Comparison of ENCODE assay signal across 1 cellular context in genomic region chr13:99984134-99984462, GRCh38.
TF ChIP-seq lines count a peak whose summit lies in the region.

No MANE protein-coding gene starts in this region.

TF ChIP-seq in HepG2, 621 proteins besides CTCF, POLR2A, EP300 and RAD21:
- no peak for TF ChIP-seq DNMT1 (CRISPR knock-in tag; IDR thresholded peaks at IDR 0.05)
- no peak for TF ChIP-seq SKI (IDR thresholded peaks at IDR 0.05; ENCODE audit: partially characterized antibody)
- no peak for TF ChIP-seq HBP1 (CRISPR knock-in tag; IDR thresholded peaks at IDR 0.05; ENCODE audit: low read depth)
- no peak for TF ChIP-seq ZFP90 (CRISPR knock-in tag; IDR thresholded peaks at IDR 0.05; ENCODE audit: borderline replicate concordance)
- TF ChIP-seq THYN1 (CRISPR knock-in tag; IDR thresholded peaks at IDR 0.05; ENCODE audit: borderline replicate concordance, low read depth), result no peak
- TF ChIP-seq, protein P1, sequence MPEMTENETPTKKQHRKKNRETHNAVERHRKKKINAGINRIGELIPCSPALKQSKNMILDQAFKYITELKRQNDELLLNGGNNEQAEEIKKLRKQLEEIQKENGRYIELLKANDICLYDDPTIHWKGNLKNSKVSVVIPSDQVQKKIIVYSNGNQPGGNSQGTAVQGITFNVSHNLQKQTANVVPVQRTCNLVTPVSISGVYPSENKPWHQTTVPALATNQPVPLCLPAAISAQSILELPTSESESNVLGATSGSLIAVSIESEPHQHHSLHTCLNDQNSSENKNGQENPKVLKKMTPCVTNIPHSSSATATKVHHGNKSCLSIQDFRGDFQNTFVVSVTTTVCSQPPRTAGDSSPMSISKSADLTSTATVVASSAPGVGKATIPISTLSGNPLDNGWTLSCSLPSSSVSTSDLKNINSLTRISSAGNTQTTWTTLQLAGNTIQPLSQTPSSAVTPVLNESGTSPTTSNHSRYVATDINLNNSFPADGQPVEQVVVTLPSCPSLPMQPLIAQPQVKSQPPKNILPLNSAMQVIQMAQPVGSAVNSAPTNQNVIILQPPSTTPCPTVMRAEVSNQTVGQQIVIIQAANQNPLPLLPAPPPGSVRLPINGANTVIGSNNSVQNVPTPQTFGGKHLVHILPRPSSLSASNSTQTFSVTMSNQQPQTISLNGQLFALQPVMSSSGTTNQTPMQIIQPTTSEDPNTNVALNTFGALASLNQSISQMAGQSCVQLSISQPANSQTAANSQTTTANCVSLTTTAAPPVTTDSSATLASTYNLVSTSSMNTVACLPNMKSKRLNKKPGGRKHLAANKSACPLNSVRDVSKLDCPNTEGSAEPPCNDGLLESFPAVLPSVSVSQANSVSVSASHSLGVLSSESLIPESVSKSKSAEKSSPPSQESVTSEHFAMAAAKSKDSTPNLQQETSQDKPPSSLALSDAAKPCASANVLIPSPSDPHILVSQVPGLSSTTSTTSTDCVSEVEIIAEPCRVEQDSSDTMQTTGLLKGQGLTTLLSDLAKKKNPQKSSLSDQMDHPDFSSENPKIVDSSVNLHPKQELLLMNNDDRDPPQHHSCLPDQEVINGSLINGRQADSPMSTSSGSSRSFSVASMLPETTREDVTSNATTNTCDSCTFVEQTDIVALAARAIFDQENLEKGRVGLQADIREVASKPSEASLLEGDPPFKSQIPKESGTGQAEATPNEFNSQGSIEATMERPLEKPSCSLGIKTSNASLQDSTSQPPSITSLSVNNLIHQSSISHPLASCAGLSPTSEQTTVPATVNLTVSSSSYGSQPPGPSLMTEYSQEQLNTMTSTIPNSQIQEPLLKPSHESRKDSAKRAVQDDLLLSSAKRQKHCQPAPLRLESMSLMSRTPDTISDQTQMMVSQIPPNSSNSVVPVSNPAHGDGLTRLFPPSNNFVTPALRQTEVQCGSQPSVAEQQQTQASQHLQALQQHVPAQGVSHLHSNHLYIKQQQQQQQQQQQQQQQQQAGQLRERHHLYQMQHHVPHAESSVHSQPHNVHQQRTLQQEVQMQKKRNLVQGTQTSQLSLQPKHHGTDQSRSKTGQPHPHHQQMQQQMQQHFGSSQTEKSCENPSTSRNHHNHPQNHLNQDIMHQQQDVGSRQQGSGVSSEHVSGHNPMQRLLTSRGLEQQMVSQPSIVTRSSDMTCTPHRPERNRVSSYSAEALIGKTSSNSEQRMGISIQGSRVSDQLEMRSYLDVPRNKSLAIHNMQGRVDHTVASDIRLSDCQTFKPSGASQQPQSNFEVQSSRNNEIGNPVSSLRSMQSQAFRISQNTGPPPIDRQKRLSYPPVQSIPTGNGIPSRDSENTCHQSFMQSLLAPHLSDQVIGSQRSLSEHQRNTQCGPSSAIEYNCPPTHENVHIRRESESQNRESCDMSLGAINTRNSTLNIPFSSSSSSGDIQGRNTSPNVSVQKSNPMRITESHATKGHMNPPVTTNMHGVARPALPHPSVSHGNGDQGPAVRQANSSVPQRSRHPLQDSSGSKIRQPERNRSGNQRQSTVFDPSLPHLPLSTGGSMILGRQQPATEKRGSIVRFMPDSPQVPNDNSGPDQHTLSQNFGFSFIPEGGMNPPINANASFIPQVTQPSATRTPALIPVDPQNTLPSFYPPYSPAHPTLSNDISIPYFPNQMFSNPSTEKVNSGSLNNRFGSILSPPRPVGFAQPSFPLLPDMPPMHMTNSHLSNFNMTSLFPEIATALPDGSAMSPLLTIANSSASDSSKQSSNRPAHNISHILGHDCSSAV (CRISPR knock-in tag; IDR thresholded peaks at IDR 0.05; ENCODE audit: borderline replicate concordance), result no peak
- no peak for TF ChIP-seq SNAI1 (CRISPR knock-in tag; IDR thresholded peaks at IDR 0.05; ENCODE audit: borderline replicate concordance)
- no peak for TF ChIP-seq CC2D1A (CRISPR knock-in tag; IDR thresholded peaks at IDR 0.05)
- TF ChIP-seq, protein P2, sequence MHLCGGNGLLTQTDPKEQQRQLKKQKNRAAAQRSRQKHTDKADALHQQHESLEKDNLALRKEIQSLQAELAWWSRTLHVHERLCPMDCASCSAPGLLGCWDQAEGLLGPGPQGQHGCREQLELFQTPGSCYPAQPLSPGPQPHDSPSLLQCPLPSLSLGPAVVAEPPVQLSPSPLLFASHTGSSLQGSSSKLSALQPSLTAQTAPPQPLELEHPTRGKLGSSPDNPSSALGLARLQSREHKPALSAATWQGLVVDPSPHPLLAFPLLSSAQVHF (CRISPR knock-in tag; IDR thresholded peaks at IDR 0.05), result no peak
- TF ChIP-seq ISL2 (CRISPR knock-in tag; IDR thresholded peaks at IDR 0.05), result no peak
- TF ChIP-seq CREM (IDR thresholded peaks at IDR 0.05), result no peak
- TF ChIP-seq CREM (CRISPR knock-in tag; IDR thresholded peaks at IDR 0.05), result no peak
- no peak for TF ChIP-seq NR0B2 (CRISPR knock-in tag; IDR thresholded peaks at IDR 0.05)
- no peak for TF ChIP-seq ZNF879 (CRISPR knock-in tag; IDR thresholded peaks at IDR 0.05)
- no peak for TF ChIP-seq CBFB (CRISPR knock-in tag; IDR thresholded peaks at IDR 0.05)
- TF ChIP-seq TCF7L2 (IDR thresholded peaks at IDR 0.05; ENCODE audit: low read depth, low read length), result no peak
- no peak for TF ChIP-seq ETV6 (CRISPR knock-in tag; conservative IDR thresholded peaks at IDR 0.05)
